In the genomic region with DNA sequence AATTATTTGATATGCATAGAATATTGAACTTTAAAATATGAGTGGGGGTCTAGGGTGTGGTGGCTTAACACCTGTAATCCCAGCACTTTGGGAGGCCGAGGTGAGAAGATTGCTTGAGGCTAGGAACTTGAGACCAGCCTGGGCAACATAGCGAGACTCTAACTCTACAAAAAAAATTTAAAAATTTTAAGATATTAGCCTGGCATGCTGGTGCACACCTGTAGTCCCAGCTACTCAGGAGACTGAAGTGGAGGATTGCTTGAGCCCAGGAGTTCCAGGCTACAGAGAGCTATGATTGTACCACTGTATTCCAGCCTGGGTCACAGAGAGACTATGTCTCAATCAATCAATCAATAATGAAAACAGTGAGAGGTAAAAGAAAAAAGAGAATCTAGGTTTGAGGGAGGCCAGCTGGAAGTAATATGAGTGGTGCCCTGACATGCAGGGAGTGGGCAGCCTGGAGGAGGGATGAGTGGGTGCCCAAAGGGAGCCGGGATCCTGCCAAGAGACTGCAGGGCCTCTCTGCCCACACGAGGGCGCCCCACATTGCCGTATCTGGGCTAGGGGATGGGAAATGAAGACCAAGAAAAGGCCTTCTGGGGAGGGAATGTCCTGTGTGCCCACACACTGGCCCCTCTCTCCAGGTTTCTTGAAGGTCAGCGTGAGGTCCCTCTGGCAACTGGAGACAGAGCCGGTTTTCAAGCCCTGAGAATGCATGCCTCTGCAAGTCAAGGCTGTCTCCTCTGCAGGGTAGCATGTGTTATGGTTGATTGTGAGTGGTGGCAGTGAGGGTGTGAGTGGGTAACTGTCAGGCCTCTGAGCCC, we compare ENCODE assay signal across 9 cellular contexts.
DNase-seq lines count a peak whose midpoint lies in the region; ATAC-seq, FAIRE-seq and TF ChIP-seq lines count a peak whose summit lies in the region.
"Had no signal": no experiment of that assay in that cellular context is flagged by ENCODE, and none has a peak within 500 bp of the region (broad histone marks: within the 10 kb centered on the region; RNA-seq: fewer than 3 reads in every experiment).

No MANE protein-coding gene starts in this region.

- H3K27ac ChIP-seq in HUES6 (ENCODE audit: low read depth, low read length) (peak overlapping the region; percentile 34), neuronal stem cell (replicated peaks; ENCODE audit: low read length) (no peak overlapping the region)

- no peaks in the 10 kb centered on the region for H3K9me3 Mint-ChIP-seq in activated T-helper 1 cell treated with anti-CD3 and anti-CD28 coated beads, Interleukin-12 subunit alpha, Interleukin-12 subunit beta, Interleukin-2, Interleukin-4 antibody, amounts not matched to agents 30 ng/mL and 10 ng/mL and 1 ng/mL, durations not matched to agents 14 hours and 24 hours and 36 hours

- ATAC-seq in GM21526 (IDR thresholded peaks at IDR 0.05; ENCODE audit: low FRiP score, unreplicated experiment): no peak

- H3K36me3 Mint-ChIP-seq in activated T-helper 1 cell treated with anti-CD3 and anti-CD28 coated beads, Interleukin-12 subunit alpha, Interleukin-12 subunit beta, Interleukin-2, Interleukin-4 antibody, amounts not matched to agents 30 ng/mL and 10 ng/mL and 1 ng/mL, durations not matched to agents 14 hours and 24 hours and 36 hours (ENCODE audit: low read depth): no peaks in the 10 kb centered on the region

- H3K27ac Mint-ChIP-seq in activated T-helper 1 cell treated with anti-CD3 and anti-CD28 coated beads, Interleukin-12 subunit alpha, Interleukin-12 subunit beta, Interleukin-2, Interleukin-4 antibody, amounts not matched to agents 30 ng/mL and 10 ng/mL and 1 ng/mL, durations not matched to agents 14 hours and 24 hours and 36 hours: no peak overlapping the region

- H3K27me3 ChIP-seq in HUES6 (ENCODE audit: control insufficient read depth, insufficient read depth, low read length) (no peaks in the 10 kb centered on the region), neuronal stem cell (ENCODE audit: control insufficient read depth in 3 of 3, insufficient read depth in 3 of 3, low read depth in 1 of 3, low read length in 3 of 3) (peaks cover 0 to 15% (median 0%) of the 10 kb centered on the region in 3 experiments)

- FAIRE-seq in GM12892 (lab: Jason Lieb, UNC) (no peak), RCC 7860 (lab: Jason Lieb, UNC) (no peak)
- FAIRE-seq: islet of Langerhans had no signal

- H3K36me3 ChIP-seq in HUES6 (ENCODE audit: control insufficient read depth, insufficient read depth, low read length) (peaks cover 16% of the 10 kb centered on the region; the same call in 1 of the 2 replicates), neuronal stem cell (replicated peaks in 1 of 2; ENCODE audit: control insufficient read depth in 2 of 2, insufficient read depth in 2 of 2, low read length in 2 of 2) (no peaks in the 10 kb centered on the region)

- DNase-seq in GM12892 (ENCODE audit: insufficient read length) (peak; percentile 53), RCC 7860 (ENCODE audit: low spot score) (peak; percentile 44), fibroblast of the conjunctiva (ENCODE audit: low read depth) (peak; percentile 36), neuronal stem cell (ENCODE audit: low spot score) (peak; percentile 58), stromal cell of bone marrow (ENCODE audit: low read depth) (peak; percentile 38)
- peak; percentile 48 for DNase-seq in activated T-helper 1 cell treated with anti-CD3 and anti-CD28 coated beads, Interleukin-12 subunit alpha, Interleukin-12 subunit beta, Interleukin-2, Interleukin-4 antibody, amounts not matched to agents 30 ng/mL and 10 ng/mL and 1 ng/mL, durations not matched to agents 14 hours and 24 hours and 36 hours (ENCODE audit: low spot score)

- H3K4me3 ChIP-seq in HUES6 (ENCODE audit: low read depth, low read length): peak overlapping the region; percentile 73
- H3K4me3 ChIP-seq in neuronal stem cell (ENCODE audit: low read length in 2 of 2): no peak overlapping the region

- no peak for TF ChIP-seq POLR2A in GM12892 (IDR thresholded peaks at IDR 0.05; ENCODE audit: low read depth, low read length)

- no peak overlapping the region for H3K14ac ChIP-seq in neuronal stem cell (ENCODE audit: low read length)

- no peak overlapping the region for H2BK5ac ChIP-seq in neuronal stem cell (ENCODE audit: low read length)

- H3K18ac ChIP-seq in neuronal stem cell (ENCODE audit: low read length): peak overlapping the region; percentile 94

- no peak overlapping the region for H3K4ac ChIP-seq in neuronal stem cell (ENCODE audit: low read length)

- H4K8ac ChIP-seq in neuronal stem cell (ENCODE audit: low read depth, low read length): peak overlapping the region; percentile 82

- intact Hi-C loops in activated T-helper 1 cell treated with anti-CD3 and anti-CD28 coated beads, Interleukin-12 subunit alpha, Interleukin-12 subunit beta, Interleukin-2, Interleukin-4 antibody, amounts not matched to agents 30 ng/mL and 10 ng/mL and 1 ng/mL, durations not matched to agents 14 hours and 24 hours and 36 hours (cut with micrococcal nuclease): loop anchor here (2.0 to 5.0 kb wide), 2 partner anchors 264 to 332 kb away; partner anchors contain the start of gene LRIG2

- H3K4me1 ChIP-seq in HUES6 (ENCODE audit: control insufficient read depth, insufficient read depth, low read length) (peaks cover 56% of the 10 kb centered on the region), neuronal stem cell (ENCODE audit: control insufficient read depth in 2 of 2, insufficient read depth in 1 of 2, low read depth in 1 of 2, low read length in 2 of 2) (peaks cover 0 to 17% of the 10 kb centered on the region in 2 donors)

- peaks cover 13% of the 10 kb centered on the region for H3K27me3 Mint-ChIP-seq in activated T-helper 1 cell treated with anti-CD3 and anti-CD28 coated beads, Interleukin-12 subunit alpha, Interleukin-12 subunit beta, Interleukin-2, Interleukin-4 antibody, amounts not matched to agents 30 ng/mL and 10 ng/mL and 1 ng/mL, durations not matched to agents 14 hours and 24 hours and 36 hours (ENCODE audit: insufficient read depth)

- no peak overlapping the region for H2AK5ac ChIP-seq in neuronal stem cell (ENCODE audit: low read depth, low read length)

- H3K4me2 ChIP-seq in neuronal stem cell (ENCODE audit: insufficient read depth, low read length, poor library complexity, severe bottlenecking): no peak overlapping the region

- no peak overlapping the region for H3K4me3 Mint-ChIP-seq in activated T-helper 1 cell treated with anti-CD3 and anti-CD28 coated beads, Interleukin-12 subunit alpha, Interleukin-12 subunit beta, Interleukin-2, Interleukin-4 antibody, amounts not matched to agents 30 ng/mL and 10 ng/mL and 1 ng/mL, durations not matched to agents 14 hours and 24 hours and 36 hours

- no peak overlapping the region for H4K91ac ChIP-seq in neuronal stem cell (ENCODE audit: low read depth, low read length, poor library complexity)

- H3K4me1 Mint-ChIP-seq in activated T-helper 1 cell treated with anti-CD3 and anti-CD28 coated beads, Interleukin-12 subunit alpha, Interleukin-12 subunit beta, Interleukin-2, Interleukin-4 antibody, amounts not matched to agents 30 ng/mL and 10 ng/mL and 1 ng/mL, durations not matched to agents 14 hours and 24 hours and 36 hours (ENCODE audit: low read depth): no peaks in the 10 kb centered on the region

- no CpG with 5 or more reads among the region's 8 CpGs for WGBS in neuronal stem cell (ENCODE audit: extremely low coverage in 2 of 2, insufficient read length in 2 of 2, insufficient replicate concordance in 1 of 2), 2 donors

- H3K79me1 ChIP-seq in neuronal stem cell (ENCODE audit: low read depth, low read length): no peaks in the 10 kb centered on the region

- H2BK120ac ChIP-seq in neuronal stem cell (ENCODE audit: low read depth, low read length): no peak overlapping the region

- H2BK12ac ChIP-seq in neuronal stem cell (ENCODE audit: low read length): no peak overlapping the region

- H2BK15ac ChIP-seq in neuronal stem cell (ENCODE audit: low read length): peak overlapping the region; percentile 32

- H3K9me3 ChIP-seq in HUES6 (ENCODE audit: control insufficient read depth, insufficient read depth, low read depth, low read length) (no peaks in the 10 kb centered on the region), neuronal stem cell (replicated peaks in 1 of 2; ENCODE audit: control insufficient read depth in 2 of 2, insufficient read depth in 1 of 2, low read depth in 1 of 2, low read length in 2 of 2) (no peaks in the 10 kb centered on the region)

- H3K23ac ChIP-seq in neuronal stem cell (ENCODE audit: low read depth, low read length, poor library complexity): peak overlapping the region; percentile 1

- peak overlapping the region; percentile 82 for H2AFZ ChIP-seq in neuronal stem cell (ENCODE audit: low read length)

- H3K9ac ChIP-seq in HUES6 (ENCODE audit: low read length): peak overlapping the region; percentile 76
- no peak overlapping the region for H3K9ac ChIP-seq in neuronal stem cell (ENCODE audit: low read depth, low read length, poor library complexity)
